In genomic region chr6:73515204-73516101, GRCh38 we compare ENCODE assay signal across 8 cellular contexts. TPM values are rescaled to one million over a fixed set of nuclear protein-coding genes. Genes with fewer than 3 reads are reported as not detected.
DNase-seq lines count a peak whose midpoint lies in the region; ATAC-seq and TF ChIP-seq lines count a peak whose summit lies in the region.

No MANE protein-coding gene starts in this region.

- H3K27me3 ChIP-seq in sigmoid colon = no peaks in the 10 kb centered on the region

- TF ChIP-seq POLR2A in sigmoid colon (IDR thresholded peaks at IDR 0.05) = no peak

- 30 to 37% methylated on average over 4 of the region's 4 CpGs for WGBS in sigmoid colon, 2 donors

- DNase-seq in EL (peak; percentile 80), RKO (ENCODE audit: low spot score) (peak; percentile 97), amniotic epithelial cell (ENCODE audit: low read depth) (peak; percentile 89), left ventricle myocardium superior (no peak), sigmoid colon (peak; percentile 71)

- H3K4me3 ChIP-seq in sigmoid colon = no peak overlapping the region

- ATAC-seq in GM19455 (IDR thresholded peaks at IDR 0.05; ENCODE audit: unreplicated experiment) = peak; percentile 31
- peak; percentile 41 for ATAC-seq in HG03565 (IDR thresholded peaks at IDR 0.05; ENCODE audit: unreplicated experiment)
- ATAC-seq in left ventricle myocardium superior = peak; percentile 59
- ATAC-seq in GM19467 (IDR thresholded peaks at IDR 0.05; ENCODE audit: unreplicated experiment) = no peak

- H3K27ac ChIP-seq in sigmoid colon = peak overlapping the region; percentile 50 to 70 (median 55)

- no peaks in the 10 kb centered on the region for H3K9me3 ChIP-seq in sigmoid colon

- peak; percentile 30 to 75 (median 66) for TF ChIP-seq CTCF in sigmoid colon (IDR thresholded peaks at IDR 0.05)

- intact Hi-C loops in left ventricle myocardium superior (cut with micrococcal nuclease) = loop anchor here (5.0 kb wide), 1 partner anchor 97 kb away; no protein-coding TSS in a partner anchor
- intact Hi-C loops in sigmoid colon (cut with DNase I) = loop anchor here (1.0 kb wide), 1 partner anchor 95 kb away; no protein-coding TSS in a partner anchor

- TF ChIP-seq EP300 in sigmoid colon (IDR thresholded peaks at IDR 0.05) = no peak

- H3K4me1 ChIP-seq in sigmoid colon = peaks cover 0 to 48% (median 46%) of the 10 kb centered on the region in 4 donors

- H3K36me3 ChIP-seq in sigmoid colon = peaks cover 7 to 58% (median 28%) of the 10 kb centered on the region in 4 donors

RNA-seq across cellular contexts. Expression of gene EEF1A1, which starts 5.4 kb away (rescaled TPM):
- total RNA-seq in left ventricle myocardium superior = 1,360 TPM
- over 10,000 TPM; 10,846 to 15,452 (median 12,894) TPM for total RNA-seq in sigmoid colon
- over 10,000 TPM in 1 of 3 donors, 1,000 to 10,000 TPM in 2; 8,557 to 12,921 (median 9,843) TPM for polyA plus RNA-seq in sigmoid colon

RNA-seq across cellular contexts. Expression of gene MTO1, which starts 53.9 kb away (rescaled TPM):
- total RNA-seq in left ventricle myocardium superior (28.9 TPM), sigmoid colon (10 to 100 TPM; 17.9 to 42.3 (median 29.4) TPM)
- polyA plus RNA-seq in sigmoid colon = 10 to 100 TPM; 12.0 to 16.3 (median 13.6) TPM
